In genomic region chr9:120299785-120300184, GRCh38 we compare ENCODE assay signal across 1 cellular context.
TF ChIP-seq lines count a peak whose summit lies in the region.

No MANE protein-coding gene starts in this region.

TF ChIP-seq in GM23338, 12 proteins besides CTCF, POLR2A, EP300 and RAD21 (continued from another document):
- no peak for TF ChIP-seq EZH2 (IDR thresholded peaks at IDR 0.05; ENCODE audit: low read depth, unreplicated experiment)
- TF ChIP-seq ZNF462 (CRISPR knock-in tag; IDR thresholded peaks at IDR 0.05) = no peak
- no peak for TF ChIP-seq ZNF114 (CRISPR knock-in tag; IDR thresholded peaks at IDR 0.05)
